In genomic region chr2:213757525-213757924, GRCh38 we compare ENCODE assay signal across 19 cellular contexts.
DNase-seq lines count a peak whose midpoint lies in the region; ATAC-seq and TF ChIP-seq lines count a peak whose summit lies in the region.
"Had no signal": no experiment of that assay in that cellular context is flagged by ENCODE, and none has a peak within 500 bp of the region (broad histone marks: within the 10 kb centered on the region; RNA-seq: fewer than 3 reads in every experiment).

No MANE protein-coding gene starts in this region.

- DNase-seq in GM12865 (ENCODE audit: low read depth) (peak; percentile 17), SK-N-MC (ENCODE audit: low read depth, low spot score) (no peak), substantia nigra (lab: John Stamatoyannopoulos, UW) (no peak), head of caudate nucleus (no peak), EL (no peak)
- no peak for DNase-seq in activated CD4-positive, alpha-beta T cell treated with anti-CD3 and anti-CD28 coated beads for 48 hours
- DNase-seq: 8988T; Calu3; CD8-positive, alpha-beta T cell; DMS79 treated with DMSO at 0.1 percent for 48 hours; GM23248; H7; HFFc6; IMR-90 had no signal

- H3K9ac ChIP-seq in SK-N-MC (ENCODE audit: insufficient read length): no peak overlapping the region
- H3K9ac ChIP-seq: BLaER1, GM23248 had no signal

- H3K4me3 ChIP-seq in GM12865 (ENCODE audit: low read depth, low read length) (no peak overlapping the region), SK-N-MC (no peak overlapping the region)
- H3K4me3 ChIP-seq: BLaER1, GM23248, K562 had no signal

- H3K9me3 ChIP-seq in SK-N-MC (ENCODE audit: low read depth, low read length): no peaks in the 10 kb centered on the region
- H3K9me3 ChIP-seq: BLaER1 had no signal

- no peaks in the 10 kb centered on the region for H3K36me3 ChIP-seq in SK-N-MC (ENCODE audit: insufficient read depth, low read length)
- H3K36me3 ChIP-seq: BLaER1 had no signal

- H3K27ac ChIP-seq in SK-N-MC (0 out of 2 replicates have a peak overlapping the region, but pooled peaks have one; percentile 30), substantia nigra (ENCODE audit: low read depth, low read length, poor library complexity, severe bottlenecking) (no peak overlapping the region)
- H3K27ac ChIP-seq: BLaER1, GM23248, HL-60 had no signal

- intact Hi-C loops in head of caudate nucleus (cut with DNase I): no loop called here

- TF ChIP-seq CTCF in GM12865 (IDR thresholded peaks at IDR 0.05; ENCODE audit: insufficient read depth, low read depth, low read length, missing control alignments): no peak

- peak; percentile 46 for ATAC-seq in HG02870 (IDR thresholded peaks at IDR 0.05; ENCODE audit: unreplicated experiment)
- ATAC-seq: CD8-positive, alpha-beta T cell; HCT116; K562 had no signal
